Comparison of ENCODE assay signal across 2 cellular contexts in the genomic region with DNA sequence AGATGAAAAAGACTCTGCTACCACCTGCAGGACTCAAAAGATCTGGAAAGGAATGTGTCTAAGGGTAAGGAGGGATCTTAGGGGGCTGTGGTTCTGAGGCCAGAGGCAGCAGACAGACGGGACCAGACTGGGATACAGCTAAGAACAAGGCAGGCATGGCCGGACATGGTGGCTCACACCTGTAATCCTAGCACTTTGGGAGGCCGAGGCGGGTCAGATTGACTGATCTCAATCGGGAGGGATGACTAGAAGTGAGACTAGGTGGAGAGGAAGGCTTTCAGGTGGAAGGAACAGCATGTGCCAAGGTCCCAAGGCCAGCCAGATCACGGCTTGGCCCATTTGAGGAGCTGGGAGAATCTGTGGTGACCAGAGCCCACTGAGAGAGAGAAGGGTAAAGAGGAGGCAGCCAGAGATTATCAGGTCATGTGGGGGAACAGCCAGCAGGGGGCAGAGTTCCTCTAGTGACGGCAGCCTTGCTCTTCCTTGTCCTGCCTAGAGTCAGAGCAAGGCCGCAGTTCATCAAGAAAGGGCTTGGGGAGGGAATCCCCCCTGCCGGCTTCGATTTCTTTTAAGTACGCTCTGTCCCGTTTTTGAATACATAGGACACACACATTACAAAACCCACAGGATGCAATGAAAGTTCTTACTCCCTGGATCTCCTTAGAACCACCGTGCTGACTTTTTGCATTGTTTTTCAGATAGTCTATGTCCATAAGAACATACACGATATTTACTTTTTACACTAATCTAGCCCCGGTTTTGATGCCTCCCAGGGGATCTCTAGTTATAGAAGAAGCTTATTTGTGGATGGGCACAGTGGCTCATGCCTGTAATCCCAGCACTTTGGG.
TF ChIP-seq lines count a peak whose summit lies in the region.

No MANE protein-coding gene starts in this region.

TF ChIP-seq in HEK293, 187 proteins besides CTCF, POLR2A, EP300 and RAD21 (continued from another document and continues in another):
- TF ChIP-seq, protein P1, sequence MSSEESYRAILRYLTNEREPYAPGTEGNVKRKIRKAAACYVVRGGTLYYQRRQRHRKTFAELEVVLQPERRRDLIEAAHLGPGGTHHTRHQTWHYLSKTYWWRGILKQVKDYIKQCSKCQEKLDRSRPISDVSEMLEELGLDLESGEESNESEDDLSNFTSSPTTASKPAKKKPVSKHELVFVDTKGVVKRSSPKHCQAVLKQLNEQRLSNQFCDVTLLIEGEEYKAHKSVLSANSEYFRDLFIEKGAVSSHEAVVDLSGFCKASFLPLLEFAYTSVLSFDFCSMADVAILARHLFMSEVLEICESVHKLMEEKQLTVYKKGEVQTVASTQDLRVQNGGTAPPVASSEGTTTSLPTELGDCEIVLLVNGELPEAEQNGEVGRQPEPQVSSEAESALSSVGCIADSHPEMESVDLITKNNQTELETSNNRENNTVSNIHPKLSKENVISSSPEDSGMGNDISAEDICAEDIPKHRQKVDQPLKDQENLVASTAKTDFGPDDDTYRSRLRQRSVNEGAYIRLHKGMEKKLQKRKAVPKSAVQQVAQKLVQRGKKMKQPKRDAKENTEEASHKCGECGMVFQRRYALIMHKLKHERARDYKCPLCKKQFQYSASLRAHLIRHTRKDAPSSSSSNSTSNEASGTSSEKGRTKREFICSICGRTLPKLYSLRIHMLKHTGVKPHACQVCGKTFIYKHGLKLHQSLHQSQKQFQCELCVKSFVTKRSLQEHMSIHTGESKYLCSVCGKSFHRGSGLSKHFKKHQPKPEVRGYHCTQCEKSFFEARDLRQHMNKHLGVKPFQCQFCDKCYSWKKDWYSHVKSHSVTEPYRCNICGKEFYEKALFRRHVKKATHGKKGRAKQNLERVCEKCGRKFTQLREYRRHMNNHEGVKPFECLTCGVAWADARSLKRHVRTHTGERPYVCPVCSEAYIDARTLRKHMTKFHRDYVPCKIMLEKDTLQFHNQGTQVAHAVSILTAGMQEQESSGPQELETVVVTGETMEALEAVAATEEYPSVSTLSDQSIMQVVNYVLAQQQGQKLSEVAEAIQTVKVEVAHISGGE (tag by site-specific recombination; conservative IDR thresholded peaks at IDR 0.05; ENCODE audit: low read depth): no peak
- TF ChIP-seq, protein P2, sequence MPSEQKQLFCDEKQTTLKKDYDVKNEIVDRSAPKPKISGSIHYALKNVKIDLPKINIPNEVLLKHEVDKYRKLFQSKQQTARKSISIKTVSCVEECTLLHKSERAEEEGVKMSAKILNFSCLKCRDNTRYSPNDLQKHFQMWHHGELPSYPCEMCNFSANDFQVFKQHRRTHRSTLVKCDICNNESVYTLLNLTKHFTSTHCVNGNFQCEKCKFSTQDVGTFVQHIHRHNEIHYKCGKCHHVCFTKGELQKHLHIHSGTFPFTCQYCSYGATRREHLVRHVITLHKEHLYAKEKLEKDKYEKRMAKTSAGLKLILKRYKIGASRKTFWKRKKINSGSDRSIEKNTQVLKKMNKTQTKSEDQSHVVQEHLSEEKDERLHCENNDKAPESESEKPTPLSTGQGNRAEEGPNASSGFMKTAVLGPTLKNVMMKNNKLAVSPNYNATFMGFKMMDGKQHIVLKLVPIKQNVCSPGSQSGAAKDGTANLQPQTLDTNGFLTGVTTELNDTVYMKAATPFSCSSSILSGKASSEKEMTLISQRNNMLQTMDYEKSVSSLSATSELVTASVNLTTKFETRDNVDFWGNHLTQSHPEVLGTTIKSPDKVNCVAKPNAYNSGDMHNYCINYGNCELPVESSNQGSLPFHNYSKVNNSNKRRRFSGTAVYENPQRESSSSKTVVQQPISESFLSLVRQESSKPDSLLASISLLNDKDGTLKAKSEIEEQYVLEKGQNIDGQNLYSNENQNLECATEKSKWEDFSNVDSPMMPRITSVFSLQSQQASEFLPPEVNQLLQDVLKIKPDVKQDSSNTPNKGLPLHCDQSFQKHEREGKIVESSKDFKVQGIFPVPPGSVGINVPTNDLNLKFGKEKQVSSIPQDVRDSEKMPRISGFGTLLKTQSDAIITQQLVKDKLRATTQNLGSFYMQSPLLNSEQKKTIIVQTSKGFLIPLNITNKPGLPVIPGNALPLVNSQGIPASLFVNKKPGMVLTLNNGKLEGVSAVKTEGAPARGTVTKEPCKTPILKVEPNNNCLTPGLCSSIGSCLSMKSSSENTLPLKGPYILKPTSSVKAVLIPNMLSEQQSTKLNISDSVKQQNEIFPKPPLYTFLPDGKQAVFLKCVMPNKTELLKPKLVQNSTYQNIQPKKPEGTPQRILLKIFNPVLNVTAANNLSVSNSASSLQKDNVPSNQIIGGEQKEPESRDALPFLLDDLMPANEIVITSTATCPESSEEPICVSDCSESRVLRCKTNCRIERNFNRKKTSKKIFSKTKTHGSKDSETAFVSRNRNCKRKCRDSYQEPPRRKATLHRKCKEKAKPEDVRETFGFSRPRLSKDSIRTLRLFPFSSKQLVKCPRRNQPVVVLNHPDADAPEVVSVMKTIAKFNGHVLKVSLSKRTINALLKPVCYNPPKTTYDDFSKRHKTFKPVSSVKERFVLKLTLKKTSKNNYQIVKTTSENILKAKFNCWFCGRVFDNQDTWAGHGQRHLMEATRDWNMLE (tag by site-specific recombination; conservative IDR thresholded peaks at IDR 0.05; ENCODE audit: low read depth): no peak
- TF ChIP-seq, protein P3, sequence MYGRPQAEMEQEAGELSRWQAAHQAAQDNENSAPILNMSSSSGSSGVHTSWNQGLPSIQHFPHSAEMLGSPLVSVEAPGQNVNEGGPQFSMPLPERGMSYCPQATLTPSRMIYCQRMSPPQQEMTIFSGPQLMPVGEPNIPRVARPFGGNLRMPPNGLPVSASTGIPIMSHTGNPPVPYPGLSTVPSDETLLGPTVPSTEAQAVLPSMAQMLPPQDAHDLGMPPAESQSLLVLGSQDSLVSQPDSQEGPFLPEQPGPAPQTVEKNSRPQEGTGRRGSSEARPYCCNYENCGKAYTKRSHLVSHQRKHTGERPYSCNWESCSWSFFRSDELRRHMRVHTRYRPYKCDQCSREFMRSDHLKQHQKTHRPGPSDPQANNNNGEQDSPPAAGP (tag by site-specific recombination; IDR thresholded peaks at IDR 0.05): peak; percentile 40; the same call in 1 of the 2 replicates
- TF ChIP-seq ZNF248 (tag by site-specific recombination; IDR thresholded peaks at IDR 0.05) (no peak), ZNF660 (tag by site-specific recombination; IDR thresholded peaks at IDR 0.05) (0 out of 2 replicates have a peak, but pooled peaks have one; percentile 24)
- TF ChIP-seq, protein P4, sequence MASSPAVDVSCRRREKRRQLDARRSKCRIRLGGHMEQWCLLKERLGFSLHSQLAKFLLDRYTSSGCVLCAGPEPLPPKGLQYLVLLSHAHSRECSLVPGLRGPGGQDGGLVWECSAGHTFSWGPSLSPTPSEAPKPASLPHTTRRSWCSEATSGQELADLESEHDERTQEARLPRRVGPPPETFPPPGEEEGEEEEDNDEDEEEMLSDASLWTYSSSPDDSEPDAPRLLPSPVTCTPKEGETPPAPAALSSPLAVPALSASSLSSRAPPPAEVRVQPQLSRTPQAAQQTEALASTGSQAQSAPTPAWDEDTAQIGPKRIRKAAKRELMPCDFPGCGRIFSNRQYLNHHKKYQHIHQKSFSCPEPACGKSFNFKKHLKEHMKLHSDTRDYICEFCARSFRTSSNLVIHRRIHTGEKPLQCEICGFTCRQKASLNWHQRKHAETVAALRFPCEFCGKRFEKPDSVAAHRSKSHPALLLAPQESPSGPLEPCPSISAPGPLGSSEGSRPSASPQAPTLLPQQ (tag by site-specific recombination; IDR thresholded peaks at IDR 0.05): no peak

TF ChIP-seq in liver, 16 proteins besides CTCF, POLR2A, EP300 and RAD21 (continued from another document):
- TF ChIP-seq, protein P5, sequence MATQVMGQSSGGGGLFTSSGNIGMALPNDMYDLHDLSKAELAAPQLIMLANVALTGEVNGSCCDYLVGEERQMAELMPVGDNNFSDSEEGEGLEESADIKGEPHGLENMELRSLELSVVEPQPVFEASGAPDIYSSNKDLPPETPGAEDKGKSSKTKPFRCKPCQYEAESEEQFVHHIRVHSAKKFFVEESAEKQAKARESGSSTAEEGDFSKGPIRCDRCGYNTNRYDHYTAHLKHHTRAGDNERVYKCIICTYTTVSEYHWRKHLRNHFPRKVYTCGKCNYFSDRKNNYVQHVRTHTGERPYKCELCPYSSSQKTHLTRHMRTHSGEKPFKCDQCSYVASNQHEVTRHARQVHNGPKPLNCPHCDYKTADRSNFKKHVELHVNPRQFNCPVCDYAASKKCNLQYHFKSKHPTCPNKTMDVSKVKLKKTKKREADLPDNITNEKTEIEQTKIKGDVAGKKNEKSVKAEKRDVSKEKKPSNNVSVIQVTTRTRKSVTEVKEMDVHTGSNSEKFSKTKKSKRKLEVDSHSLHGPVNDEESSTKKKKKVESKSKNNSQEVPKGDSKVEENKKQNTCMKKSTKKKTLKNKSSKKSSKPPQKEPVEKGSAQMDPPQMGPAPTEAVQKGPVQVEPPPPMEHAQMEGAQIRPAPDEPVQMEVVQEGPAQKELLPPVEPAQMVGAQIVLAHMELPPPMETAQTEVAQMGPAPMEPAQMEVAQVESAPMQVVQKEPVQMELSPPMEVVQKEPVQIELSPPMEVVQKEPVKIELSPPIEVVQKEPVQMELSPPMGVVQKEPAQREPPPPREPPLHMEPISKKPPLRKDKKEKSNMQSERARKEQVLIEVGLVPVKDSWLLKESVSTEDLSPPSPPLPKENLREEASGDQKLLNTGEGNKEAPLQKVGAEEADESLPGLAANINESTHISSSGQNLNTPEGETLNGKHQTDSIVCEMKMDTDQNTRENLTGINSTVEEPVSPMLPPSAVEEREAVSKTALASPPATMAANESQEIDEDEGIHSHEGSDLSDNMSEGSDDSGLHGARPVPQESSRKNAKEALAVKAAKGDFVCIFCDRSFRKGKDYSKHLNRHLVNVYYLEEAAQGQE (IDR thresholded peaks at IDR 0.05): no peak
- TF ChIP-seq NR2F2 (IDR thresholded peaks at IDR 0.05) (no peak), JUND (IDR thresholded peaks at IDR 0.05) (no peak)
